ENCODE assay signal across 25 cellular contexts in genomic region chr19:46737761-46738171, GRCh38. TPM values are rescaled to one million over a fixed set of nuclear protein-coding genes. Genes with fewer than 3 reads are reported as not detected.
DNase-seq lines count a peak whose midpoint lies in the region; ATAC-seq and TF ChIP-seq lines count a peak whose summit lies in the region.
"Had no signal": no experiment of that assay in that cellular context is flagged by ENCODE, and none has a peak within 500 bp of the region (broad histone marks: within the 10 kb centered on the region; RNA-seq: fewer than 3 reads in every experiment).

No MANE protein-coding gene starts in this region.

- H3K4me3 Mint-ChIP-seq in chondrocyte (ENCODE audit: unreplicated experiment): no peak overlapping the region
- H3K4me3 Mint-ChIP-seq: activated B cell treated with CpG ODN at 0.5 μM for 24 hours; activated CD4-positive, alpha-beta T cell treated with anti-CD3 and anti-CD28 coated beads, Interleukin-2, amount 10 ng/mL, durations not matched to agents 7 days and 5 days; activated naive CD8-positive, alpha-beta T cell; activated T-cell treated with anti-CD3 and anti-CD28 coated beads, Interleukin-2, amount 50 U/mL, for 24 hours; CD4-positive, CD25-positive, alpha-beta regulatory T cell; stimulated activated naive B cell treated with anti-CD40 and anti-IgM and Interleukin-4, amounts not matched to agents 10 μg/mL and 1 μg/mL and 100 μg/mL, for 72 hours had no signal

- H3K9me3 Mint-ChIP-seq in chondrocyte (ENCODE audit: low read depth): no peaks in the 10 kb centered on the region
- H3K9me3 Mint-ChIP-seq: activated B cell treated with CpG ODN at 0.5 μM for 24 hours; activated CD4-positive, alpha-beta T cell treated with anti-CD3 and anti-CD28 coated beads, Interleukin-2, amount 10 ng/mL, durations not matched to agents 7 days and 5 days; activated T-cell treated with anti-CD3 and anti-CD28 coated beads, Interleukin-2, amount 50 U/mL, for 24 hours; stimulated activated naive B cell treated with anti-CD40 and anti-IgM and Interleukin-4, amounts not matched to agents 10 μg/mL and 1 μg/mL and 100 μg/mL, for 72 hours had no signal

- DNase-seq in right atrium auricular region (ENCODE audit: low spot score): no peak
- DNase-seq in cardiac septum (ENCODE audit: low spot score): no peak
- DNase-seq in esophagus muscularis mucosa (ENCODE audit: extremely low spot score): no peak
- DNase-seq in ovary: peak in 3 of 5 donors; percentile 17 to 30 (median 30)
- no peak for DNase-seq in left colon
- no peak for DNase-seq in SJCRH30
- DNase-seq in chondrocyte (ENCODE audit: low spot score): no peak
- no peak for DNase-seq in NCI-H1092 (lab: John Stamatoyannopoulos, UW)
- DNase-seq: activated B cell treated with CpG ODN at 0.5 μM for 24 hours; activated CD4-positive, alpha-beta T cell treated with anti-CD3 and anti-CD28 coated beads, Interleukin-2, amount 10 ng/mL, durations not matched to agents 7 days and 5 days; activated effector memory CD4-positive, alpha-beta T cell treated with anti-CD3 and anti-CD28 coated beads, Interleukin-2, amount 50 U/mL, for 16 hours; activated T-cell treated with anti-CD3 and anti-CD28 coated beads, Interleukin-2, amount 50 U/mL, for 24 hours; CD4-positive, CD25-positive, alpha-beta regulatory T cell; colonic mucosa; hippocampal formation; MV-4-11; NCI-H146; NCI-H2107; stimulated activated CD4-positive, alpha-beta T cell treated with anti-CD3 and anti-CD28 coated beads, Interleukin-15, amount 100 ng/mL, for 24 hours; stimulated activated naive B cell treated with anti-CD40 and anti-IgM and Interleukin-4, amounts not matched to agents 10 μg/mL and 1 μg/mL and 100 μg/mL, for 72 hours; substantia nigra; T1000 had no signal

- peaks cover 38% of the 10 kb centered on the region for H3K4me1 Mint-ChIP-seq in chondrocyte (ENCODE audit: low read depth)

- ATAC-seq in left colon: no peak
- ATAC-seq: stimulated activated naive B cell treated with anti-CD40 and anti-IgM and Interleukin-4, amounts not matched to agents 10 μg/mL and 1 μg/mL and 100 μg/mL, for 72 hours had no signal

- intact Hi-C loops in cardiac septum (cut with DNase I): loop anchor here (5.0 kb wide), 1 partner anchor 240 kb away; no protein-coding TSS in a partner anchor
- intact Hi-C loops in esophagus muscularis mucosa (cut with DNase I): no loop called here
- intact Hi-C loops in ovary (cut with DNase I): no loop called here
- intact Hi-C loops in left colon (cut with DNase I, micrococcal nuclease): no loop called here

- H3K36me3 ChIP-seq in right atrium auricular region (peaks cover 35% of the 10 kb centered on the region), esophagus muscularis mucosa (peaks cover 13 to 68% (median 56%) of the 10 kb centered on the region in 4 donors), ovary (no peaks in the 10 kb centered on the region), SJCRH30 (peaks cover 50% of the 10 kb centered on the region)

- H3K27me3 Mint-ChIP-seq in chondrocyte (ENCODE audit: low read depth): no peaks in the 10 kb centered on the region
- H3K27me3 Mint-ChIP-seq: activated B cell treated with CpG ODN at 0.5 μM for 24 hours; activated CD4-positive, alpha-beta T cell treated with anti-CD3 and anti-CD28 coated beads, Interleukin-2, amount 10 ng/mL, durations not matched to agents 7 days and 5 days; activated naive CD8-positive, alpha-beta T cell; activated T-cell treated with anti-CD3 and anti-CD28 coated beads, Interleukin-2, amount 50 U/mL, for 24 hours; CD4-positive, CD25-positive, alpha-beta regulatory T cell; stimulated activated naive B cell treated with anti-CD40 and anti-IgM and Interleukin-4, amounts not matched to agents 10 μg/mL and 1 μg/mL and 100 μg/mL, for 72 hours had no signal

- no peak for TF ChIP-seq CTCF in right atrium auricular region (IDR thresholded peaks at IDR 0.05)
- TF ChIP-seq CTCF in esophagus muscularis mucosa (IDR thresholded peaks at IDR 0.05): no peak
- no peak for TF ChIP-seq CTCF in ovary (IDR thresholded peaks at IDR 0.05)
- no peak for TF ChIP-seq CTCF in chondrocyte (IDR thresholded peaks at IDR 0.05)

- H3K4me1 ChIP-seq in right atrium auricular region (peaks cover 0 to 72% of the 10 kb centered on the region in 2 donors), esophagus muscularis mucosa (peaks cover 59 to 83% (median 67%) of the 10 kb centered on the region in 4 donors), ovary (ENCODE audit: insufficient read depth) (peaks cover 13% of the 10 kb centered on the region), SJCRH30 (no peaks in the 10 kb centered on the region)
- H3K4me1 ChIP-seq: colonic mucosa, prostate gland had no signal

- H3K27ac ChIP-seq in right atrium auricular region: peak overlapping the region; percentile 49 to 82
- H3K27ac ChIP-seq in esophagus muscularis mucosa (replicated peaks in 1 of 4): peak overlapping the region; percentile 76 to 85 (median 79)
- no peak overlapping the region for H3K27ac ChIP-seq in ovary
- no peak overlapping the region for H3K27ac ChIP-seq in SJCRH30
- H3K27ac ChIP-seq: colonic mucosa, prostate gland had no signal

- no peak overlapping the region for H3K27ac Mint-ChIP-seq in chondrocyte (ENCODE audit: unreplicated experiment)
- H3K27ac Mint-ChIP-seq: activated B cell treated with CpG ODN at 0.5 μM for 24 hours; activated CD4-positive, alpha-beta T cell treated with anti-CD3 and anti-CD28 coated beads, Interleukin-2, amount 10 ng/mL, durations not matched to agents 7 days and 5 days; activated naive CD8-positive, alpha-beta T cell; activated T-cell treated with anti-CD3 and anti-CD28 coated beads, Interleukin-2, amount 50 U/mL, for 24 hours; CD4-positive, CD25-positive, alpha-beta regulatory T cell; stimulated activated naive B cell treated with anti-CD40 and anti-IgM and Interleukin-4, amounts not matched to agents 10 μg/mL and 1 μg/mL and 100 μg/mL, for 72 hours had no signal

- no peak overlapping the region for H3K4me3 ChIP-seq in right atrium auricular region
- no peak overlapping the region for H3K4me3 ChIP-seq in esophagus muscularis mucosa
- no peak overlapping the region for H3K4me3 ChIP-seq in ovary
- H3K4me3 ChIP-seq in SJCRH30: no peak overlapping the region
- H3K4me3 ChIP-seq: colonic mucosa, prostate gland had no signal

- H3K36me3 Mint-ChIP-seq in chondrocyte (ENCODE audit: low read depth): peaks cover 14% of the 10 kb centered on the region
- H3K36me3 Mint-ChIP-seq: activated naive CD8-positive, alpha-beta T cell had no signal

- H3K9me3 ChIP-seq in right atrium auricular region (no peaks in the 10 kb centered on the region), esophagus muscularis mucosa (no peaks in the 10 kb centered on the region), ovary (no peaks in the 10 kb centered on the region), SJCRH30 (replicated peaks) (no peaks in the 10 kb centered on the region)
- H3K9me3 ChIP-seq: colonic mucosa, neutrophil, prostate gland had no signal

- H3K27me3 ChIP-seq in right atrium auricular region (no peaks in the 10 kb centered on the region), esophagus muscularis mucosa (no peaks in the 10 kb centered on the region), ovary (no peaks in the 10 kb centered on the region), SJCRH30 (no peaks in the 10 kb centered on the region)
- H3K27me3 ChIP-seq: colonic mucosa, neutrophil had no signal

- TF ChIP-seq POLR2A in esophagus muscularis mucosa (IDR thresholded peaks at IDR 0.05; ENCODE audit: low read depth): no peak
- TF ChIP-seq POLR2A in ovary (IDR thresholded peaks at IDR 0.05): no peak

- no peak for TF ChIP-seq EP300 in esophagus muscularis mucosa (IDR thresholded peaks at IDR 0.05)
- TF ChIP-seq EP300 in ovary (IDR thresholded peaks at IDR 0.05): no peak

- WGBS in esophagus muscularis mucosa: 82% methylated on average over 19 of the region's 19 CpGs
- 41 to 67% (median 53%) methylated on average over 19 of the region's 19 CpGs for WGBS in ovary, 3 donors

RNA-seq across cellular contexts. Expression of gene FKRP, which starts 8.1 kb away (rescaled TPM):
- total RNA-seq in right atrium auricular region: 10 to 100 TPM; 20.3 to 23.8 TPM
- 24.2 TPM for total RNA-seq in cardiac septum
- total RNA-seq in esophagus muscularis mucosa: 10 to 100 TPM; 22.4 to 30.3 (median 26.5) TPM
- total RNA-seq in ovary: 10 to 100 TPM; 10.9 to 24.4 (median 19.0) TPM
- polyA plus RNA-seq in ovary: 10 to 100 TPM; 10.7 to 12.0 TPM
- total RNA-seq in left colon: 10 to 100 TPM; 10.2 to 10.8 TPM
- 15.6 and 17.8 TPM in 2 replicates for total RNA-seq in SJCRH30 (2014; rRNA removed; shearing (Covaris generic))
- total RNA-seq in chondrocyte: 25.2 to 27.7 TPM (median 26.6 TPM) in 3 replicates

RNA-seq across cellular contexts. Expression of gene STRN4, which starts 8.5 kb away (rescaled TPM):
- total RNA-seq in right atrium auricular region (10 to 100 TPM; 46.6 to 65.4 TPM), cardiac septum (54.2 TPM), esophagus muscularis mucosa (100 to 1,000 TPM in 2 of 4 donors, 10 to 100 TPM in 2; 85.2 to 119 (median 101) TPM), ovary (10 to 100 TPM; 37.3 to 85.3 (median 59.1) TPM), left colon (10 to 100 TPM; 69.2 to 74.9 TPM), chondrocyte (69.8 to 77.3 TPM (median 76.7 TPM) in 3 replicates)
- 10 to 100 TPM; 34.8 to 59.3 TPM for polyA plus RNA-seq in ovary
- total RNA-seq in SJCRH30 (2014; rRNA removed; shearing (Covaris generic)): 75.3 and 80.6 TPM in 2 replicates

RNA-seq across cellular contexts. Expression of gene PRKD2, which starts 20.9 kb away (rescaled TPM):
- 10 to 100 TPM in 1 of 2 donors, 1 to 10 TPM in 1; 8.6 to 19.2 TPM for total RNA-seq in right atrium auricular region
- total RNA-seq in cardiac septum: 13.3 TPM
- total RNA-seq in esophagus muscularis mucosa: 10 to 100 TPM; 12.8 to 33.3 (median 22.4) TPM
- total RNA-seq in ovary: 10 to 100 TPM; 21.2 to 55.4 (median 46.6) TPM
- polyA plus RNA-seq in ovary: 10 to 100 TPM; 17.7 to 29.7 TPM
- total RNA-seq in left colon: 10 to 100 TPM; 62.5 to 64.4 TPM
- total RNA-seq in SJCRH30 (2014; rRNA removed; shearing (Covaris generic)): 7.7 and 7.8 TPM in 2 replicates
- 21.9 to 31.9 TPM (median 23.3 TPM) in 3 replicates for total RNA-seq in chondrocyte

RNA-seq across cellular contexts. Expression of gene SLC1A5, which starts 50.6 kb away (rescaled TPM):
- total RNA-seq in right atrium auricular region: 10 to 100 TPM; 21.2 to 42.6 TPM
- total RNA-seq in cardiac septum: 6.8 TPM
- 10 to 100 TPM; 42.8 to 93.6 (median 66.7) TPM for total RNA-seq in esophagus muscularis mucosa
- 100 to 1,000 TPM in 1 of 7 donors, 10 to 100 TPM in 6; 42.4 to 339 (median 65.1) TPM for total RNA-seq in ovary
- 10 to 100 TPM; 26.8 to 47.9 TPM for polyA plus RNA-seq in ovary
- 100 to 1,000 TPM in 1 of 2 donors, 10 to 100 TPM in 1; 88.5 to 145 TPM for total RNA-seq in left colon
- 66.3 and 71.6 TPM in 2 replicates for total RNA-seq in SJCRH30 (2014; rRNA removed; shearing (Covaris generic))
- total RNA-seq in chondrocyte: 77.3 to 310 TPM (median 304 TPM) in 3 replicates

Comparison
In these comparisons a context has a peak if more than half of its experiments do, and no peak if none do; other contexts are left out.
1. DNase-seq: peak in ovary (3 of 5); none in right atrium auricular region (single experiment), cardiac septum (single experiment), esophagus muscularis mucosa (single experiment), left colon (0 of 2), SJCRH30 (0 of 2), chondrocyte (single experiment) and NCI-H1092 (single experiment).
2. H3K27ac ChIP-seq: peak in right atrium auricular region (2 of 2) and esophagus muscularis mucosa (4 of 4); none in ovary (0 of 2) and SJCRH30 (single experiment).